Comparison of ENCODE assay signal across 8 cellular contexts in genomic region chr7:103445228-103446020, GRCh38. TPM values are rescaled to one million over a fixed set of nuclear protein-coding genes. Genes with fewer than 3 reads are reported as not detected.
A peak's percentile ranks its signal among the peaks of the same experiment; 100 is the strongest.
DNase-seq lines count a peak whose midpoint lies in the region; ATAC-seq and TF ChIP-seq lines count a peak whose summit lies in the region.

No MANE protein-coding gene starts in this region.

- peak in 2 of 4 donors; percentile 22 for ATAC-seq in heart left ventricle
- no peak for ATAC-seq in left ventricle myocardium superior
- ATAC-seq in T-cell (replicated peaks in 1 of 4) = peak in 2 of 4 experiments; percentile 13 to 32
- no peak for ATAC-seq in GM18907 (IDR thresholded peaks at IDR 0.05; ENCODE audit: unreplicated experiment)

- no peak for TF ChIP-seq EP300 in sigmoid colon (IDR thresholded peaks at IDR 0.05)

- peak overlapping the region in 1 of 2 donors; percentile 11 for H3K27ac Mint-ChIP-seq in T-cell

- CTCF ChIA-PET in T-cell (lab: Charles Lee) = no interaction called here

- peaks cover 14 to 17% (median 16%) of the 10 kb centered on the region in 3 donors for H3K4me1 Mint-ChIP-seq in T-cell

- H3K4me1 ChIP-seq in heart left ventricle (peaks cover 0 to 12% (median 5%) of the 10 kb centered on the region in 12 donors), sigmoid colon (peaks cover 0 to 14% (median 11%) of the 10 kb centered on the region in 4 donors)

- DNase-seq in heart left ventricle (peak in 1 of 5 donors; percentile 22), left ventricle myocardium superior (no peak), T-cell (peak in 2 of 34 experiments; percentile 1 to 9), foreskin fibroblast (peak in 1 of 2 donors; percentile 22), sigmoid colon (no peak), ureter (ENCODE audit: low spot score) (no peak), 8988T (no peak)

- no peaks in the 10 kb centered on the region for H3K9me3 Mint-ChIP-seq in T-cell

- peaks cover 62 to 75% of the 10 kb centered on the region in 2 donors for H3K27me3 Mint-ChIP-seq in T-cell

- H3K27me3 ChIP-seq in heart left ventricle (peaks cover 10 to 62% (median 25%) of the 10 kb centered on the region in 9 donors), sigmoid colon (peaks cover 5 to 54% (median 22%) of the 10 kb centered on the region in 3 donors)

- H3K36me3 Mint-ChIP-seq in T-cell = no peaks in the 10 kb centered on the region

- peak overlapping the region; percentile 58 to 81 (median 64) for H3K4me3 Mint-ChIP-seq in T-cell

- POLR2A ChIA-PET in T-cell (lab: Charles Lee) = interaction anchor here (0.5 to 0.8 kb wide), 3 partner anchors 39 to 1701 kb away, joined by 3 to 6 read pairs (median 3); no protein-coding TSS in a partner anchor

- H3K27ac ChIP-seq in heart left ventricle (no peak overlapping the region), sigmoid colon (no peak overlapping the region)

- intact Hi-C loops in heart left ventricle (cut with DNase I) (loop anchor here in 1 of 10 donors (5.0 kb wide), 1 partner anchor 712 kb away; no protein-coding TSS in a partner anchor), left ventricle myocardium superior (cut with micrococcal nuclease) (no loop called here), sigmoid colon (cut with DNase I) (no loop called here)

- TF ChIP-seq CTCF in heart left ventricle (IDR thresholded peaks at IDR 0.05) (no peak), foreskin fibroblast (IDR thresholded peaks at IDR 0.05; ENCODE audit: low read depth, low read length) (no peak), sigmoid colon (IDR thresholded peaks at IDR 0.05) (no peak)

- H3K36me3 ChIP-seq in heart left ventricle (no peaks in the 10 kb centered on the region), sigmoid colon (no peaks in the 10 kb centered on the region)

- H3K9me3 ChIP-seq in heart left ventricle = no peaks in the 10 kb centered on the region
- no peaks in the 10 kb centered on the region for H3K9me3 ChIP-seq in sigmoid colon

- TF ChIP-seq POLR2A in heart left ventricle (IDR thresholded peaks at IDR 0.05) (no peak), sigmoid colon (IDR thresholded peaks at IDR 0.05) (no peak)

- peak overlapping the region in 11 of 12 donors; percentile 12 to 38 (median 31) for H3K4me3 ChIP-seq in heart left ventricle
- peak overlapping the region; percentile 11 to 26 for H3K4me3 ChIP-seq in foreskin fibroblast (ENCODE audit: low read depth in 1 of 2, low read length in 2 of 2)
- H3K4me3 ChIP-seq in sigmoid colon = peak overlapping the region in 3 of 4 donors; percentile 22 to 36 (median 36)

- 2 to 11% (median 5%) methylated on average over 40 to 46 of the region's 46 CpGs for WGBS in heart left ventricle, 4 donors
- WGBS in sigmoid colon, 2 donors = 4 to 5% methylated on average over 46 of the region's 46 CpGs

RNA-seq across cellular contexts. Expression of gene SLC26A5, which starts 0.6 kb away (rescaled TPM):
- total RNA-seq in heart left ventricle = not detected
- not detected for polyA plus RNA-seq in heart left ventricle
- total RNA-seq in left ventricle myocardium superior = not detected
- under 1 TPM in 2 of 5 donors, not detected in 3; 0.22 to 0.23 TPM for total RNA-seq in T-cell
- under 1 TPM in 3 of 4 donors, not detected in 1; 0.33 to 0.54 (median 0.36) TPM for total RNA-seq in sigmoid colon
- polyA plus RNA-seq in sigmoid colon = under 1 TPM in 1 of 3 donors, not detected in 2; 0.04 TPM
- total RNA-seq in ureter = 6.2 TPM
